10 cellular contexts compared by ENCODE assay signal in genomic region chr7:138396251-138397070, GRCh38.
A peak's percentile ranks its signal among the peaks of the same experiment; 100 is the strongest.
DNase-seq lines count a peak whose midpoint lies in the region; ATAC-seq and TF ChIP-seq lines count a peak whose summit lies in the region.
"Had no signal": no experiment of that assay in that cellular context is flagged by ENCODE, and none has a peak within 500 bp of the region (broad histone marks: within the 10 kb centered on the region; RNA-seq: fewer than 3 reads in every experiment).

No MANE protein-coding gene starts in this region.

- intact Hi-C loops in upper lobe of right lung (cut with DNase I) (no loop called here), adrenal gland (cut with DNase I) (no loop called here)

- ATAC-seq in HG02981 (IDR thresholded peaks at IDR 0.05; ENCODE audit: unreplicated experiment) (peak; percentile 95), upper lobe of right lung (peak; percentile 89)

- H3K9me3 ChIP-seq in upper lobe of right lung = no peaks in the 10 kb centered on the region
- H3K9me3 ChIP-seq in adrenal gland (replicated peaks in 1 of 3) = no peaks in the 10 kb centered on the region

- H3K36me3 ChIP-seq in upper lobe of right lung (no peaks in the 10 kb centered on the region), adrenal gland (replicated peaks in 1 of 2) (no peaks in the 10 kb centered on the region)

- WGBS in adrenal gland, 4 donors = 91 to 95% (median 93%) methylated on average over 3 of the region's 3 CpGs

- no peaks in the 10 kb centered on the region for H3K4me1 ChIP-seq in upper lobe of right lung
- no peaks in the 10 kb centered on the region for H3K4me1 ChIP-seq in adrenal gland (replicated peaks in 1 of 2)

- TF ChIP-seq CTCF in upper lobe of right lung (IDR thresholded peaks at IDR 0.05) (no peak), adrenal gland (IDR thresholded peaks at IDR 0.05) (no peak)

- TF ChIP-seq POLR2A in adrenal gland (IDR thresholded peaks at IDR 0.05) = no peak

- H3K4me3 ChIP-seq in upper lobe of right lung (no peak overlapping the region), adrenal gland (no peak overlapping the region)

- H3K27ac ChIP-seq in upper lobe of right lung (peak overlapping the region; percentile 21), adrenal gland (no peak overlapping the region)
- H3K27ac ChIP-seq: epithelial cell of prostate had no signal

- peak; percentile 3 for DNase-seq in NCI-H510A treated with DMSO at 0.1 percent for 48 hours (lab: John Stamatoyannopoulos, UW)
- DNase-seq in NCI-H510A (lab: John Stamatoyannopoulos, UW) = no peak
- peak; percentile 7 for DNase-seq in astrocyte of the hippocampus (ENCODE audit: low read depth, low spot score)
- no peak for DNase-seq in upper lobe of right lung
- DNase-seq in adrenal gland = no peak
- no peak for DNase-seq in stimulated activated CD4-positive, alpha-beta T cell treated with anti-CD3 and anti-CD28 coated beads, Interleukin-2, amount 100 ng/mL, for 48 hours
- DNase-seq in amniotic stem cell (lab: John Stamatoyannopoulos, UW) = no peak
- DNase-seq: activated T-cell treated with anti-CD3 and anti-CD28 coated beads for 4 hours had no signal

- H3K27me3 ChIP-seq in upper lobe of right lung (no peaks in the 10 kb centered on the region), adrenal gland (no peaks in the 10 kb centered on the region)

Comparison
In these comparisons a context has a peak if more than half of its experiments do, and no peak if none do; other contexts are left out.
1. DNase-seq: peak in NCI-H510A treated with DMSO at 0.1 percent for 48 hours (single experiment) and astrocyte of the hippocampus (single experiment); none in NCI-H510A (single experiment), upper lobe of right lung (single experiment), adrenal gland (0 of 7), stimulated activated CD4-positive, alpha-beta T cell treated with anti-CD3 and anti-CD28 coated beads, Interleukin-2, amount 100 ng/mL, for 48 hours (0 of 2) and amniotic stem cell (single experiment).